22 cellular contexts compared by ENCODE assay signal in the genomic region with DNA sequence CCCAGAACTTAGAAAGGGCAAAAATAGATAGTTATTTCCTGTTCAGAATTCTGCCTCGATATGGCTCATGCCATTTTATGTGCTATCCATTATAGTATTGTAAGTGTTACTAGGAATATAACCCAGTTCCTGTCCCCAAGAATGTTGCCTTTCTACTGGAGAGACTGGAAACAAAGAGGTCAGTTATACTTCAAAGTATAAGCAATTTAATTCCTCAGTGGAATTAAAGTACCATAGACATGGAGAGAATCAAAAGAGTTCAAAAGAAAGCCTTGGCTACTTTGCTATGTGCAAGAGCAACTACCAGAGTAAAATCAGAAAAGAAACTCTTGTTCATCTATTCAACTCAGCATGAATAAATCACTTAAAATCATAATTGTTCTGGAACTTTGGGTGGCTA.
A peak's percentile ranks its signal among the peaks of the same experiment; 100 is the strongest.
DNase-seq lines count a peak whose midpoint lies in the region; ATAC-seq, FAIRE-seq and TF ChIP-seq lines count a peak whose summit lies in the region.
"Had no signal": no experiment of that assay in that cellular context is flagged by ENCODE, and none has a peak within 500 bp of the region (broad histone marks: within the 10 kb centered on the region; RNA-seq: fewer than 3 reads in every experiment).

No MANE protein-coding gene starts in this region.

- TF ChIP-seq EP300 in HepG2 (IDR thresholded peaks at IDR 0.05; ENCODE audit: low read depth in 2 of 2, low read length in 2 of 2), result no peak
- TF ChIP-seq EP300 in HepG2 (CRISPR knock-in tag; IDR thresholded peaks at IDR 0.05; ENCODE audit: borderline replicate concordance), result no peak
- no peak for TF ChIP-seq EP300 in gastroesophageal sphincter (IDR thresholded peaks at IDR 0.05)

- POLR2A ChIA-PET in HepG2 (lab: Yijun Ruan, JAX), result interaction anchor here (1.0 to 1.4 kb wide), 2 partner anchors 20 to 86 kb away, joined by 3 to 11 read pairs; no protein-coding TSS in a partner anchor

- CTCF ChIA-PET in HepG2 (lab: Yijun Ruan, JAX; ENCODE audit: low intra/inter-chr PET ratio, low total read pairs), result no interaction called here

- no peaks in the 10 kb centered on the region for H3K9me3 Mint-ChIP-seq in T-helper 2 cell treated with Interferon-gamma antibody and Interleukin-4, amounts not matched to agents 5 μg/mL and 100 μg/mL, for 36 hours
- H3K9me3 Mint-ChIP-seq: CD8-positive, alpha-beta memory T cell had no signal

- no peak overlapping the region for H2AFZ ChIP-seq in HepG2 (ENCODE audit: low read length)

- no peak overlapping the region for H3K4me3 ChIP-seq in HepG2 (replicated peaks in 1 of 3; ENCODE audit: insufficient read depth in 1 of 3, low read depth in 2 of 3, low read length in 3 of 3)
- no peak overlapping the region for H3K4me3 ChIP-seq in right lobe of liver
- H3K4me3 ChIP-seq in gastroesophageal sphincter, result no peak overlapping the region
- H3K4me3 ChIP-seq in prostate gland, result no peak overlapping the region
- H3K4me3 ChIP-seq: SJCRH30 had no signal

- TF ChIP-seq RAD21 in HepG2 (CRISPR knock-in tag; IDR thresholded peaks at IDR 0.05), result no peak

- no peaks in the 10 kb centered on the region for H3K79me2 ChIP-seq in HepG2 (ENCODE audit: insufficient read depth, low read length)

- H4K20me1 ChIP-seq in HepG2 (ENCODE audit: insufficient read depth, low read length), result no peaks in the 10 kb centered on the region

- intact Hi-C loops in HepG2 (cut with micrococcal nuclease; ENCODE audit: unreplicated experiment), result loop anchor here (1.0 kb wide), 2 partner anchors 20 to 96 kb away; no protein-coding TSS in a partner anchor
- intact Hi-C loops in right lobe of liver (cut with DNase I), result no loop called here
- intact Hi-C loops in prostate gland (cut with DNase I), result no loop called here

- H3K4me1 ChIP-seq in HepG2 (ENCODE audit: insufficient read depth, low read length), result peaks cover 80% of the 10 kb centered on the region
- H3K4me1 ChIP-seq in right lobe of liver, result peaks cover 0 to 1% (median 0%) of the 10 kb centered on the region in 4 donors
- peaks cover 0 to 52% (median 10%) of the 10 kb centered on the region in 3 donors for H3K4me1 ChIP-seq in gastroesophageal sphincter
- no peaks in the 10 kb centered on the region for H3K4me1 ChIP-seq in prostate gland (replicated peaks)
- H3K4me1 ChIP-seq: SJCRH30 had no signal

- peak overlapping the region; percentile 50 for H3K9ac ChIP-seq in HepG2 (ENCODE audit: insufficient read depth, low read depth, low read length)
- H3K9ac ChIP-seq: KMS-11 had no signal

- H3K27me3 ChIP-seq in HepG2 (ENCODE audit: control insufficient read depth in 1 of 2, insufficient read depth in 2 of 2, low read length in 2 of 2), result no peaks in the 10 kb centered on the region
- no peaks in the 10 kb centered on the region for H3K27me3 ChIP-seq in right lobe of liver
- no peaks in the 10 kb centered on the region for H3K27me3 ChIP-seq in gastroesophageal sphincter
- no peaks in the 10 kb centered on the region for H3K27me3 ChIP-seq in prostate gland (replicated peaks; ENCODE audit: insufficient read depth)
- H3K27me3 ChIP-seq: SJCRH30 had no signal

- H3K36me3 Mint-ChIP-seq in T-helper 2 cell treated with Interferon-gamma antibody and Interleukin-4, amounts not matched to agents 5 μg/mL and 100 μg/mL, for 36 hours (ENCODE audit: low read depth), result no peaks in the 10 kb centered on the region
- H3K36me3 Mint-ChIP-seq: CD8-positive, alpha-beta memory T cell had no signal

- 79% methylated on average over 1 of the region's 1 CpG for WGBS in HepG2 (ENCODE audit: low lambda C conversion rate)
- 56% methylated on average over 1 of the region's 1 CpG for WGBS in right lobe of liver (ENCODE audit: insufficient coverage, low coverage, low lambda C conversion rate, missing lambda C conversion rate)
- WGBS in gastroesophageal sphincter (ENCODE audit: low coverage in 1 of 2), 2 donors, result 20 to 40% methylated on average over 1 of the region's 1 CpG
- WGBS in prostate gland, result 22% methylated on average over 1 of the region's 1 CpG

- BruUV-seq in HepG2 (replicated peaks; lab: Mats Ljungman, UMichigan), result TSS peak; percentile 78

- no peaks in the 10 kb centered on the region for H3K36me3 ChIP-seq in HepG2 (replicated peaks in 1 of 2; ENCODE audit: control insufficient read depth in 1 of 2, insufficient read depth in 2 of 2, low read length in 2 of 2)
- H3K36me3 ChIP-seq in right lobe of liver, result no peaks in the 10 kb centered on the region
- no peaks in the 10 kb centered on the region for H3K36me3 ChIP-seq in gastroesophageal sphincter
- H3K36me3 ChIP-seq in prostate gland, result no peaks in the 10 kb centered on the region
- H3K36me3 ChIP-seq: SJCRH30 had no signal

- H3K4me1 Mint-ChIP-seq in T-helper 2 cell treated with Interferon-gamma antibody and Interleukin-4, amounts not matched to agents 5 μg/mL and 100 μg/mL, for 36 hours (ENCODE audit: low read depth), result peaks cover 4% of the 10 kb centered on the region

- no peak for TF ChIP-seq POLR2A in HepG2 (IDR thresholded peaks at IDR 0.05; ENCODE audit: insufficient read depth in 1 of 2, low read depth in 2 of 2, low read length in 2 of 2)
- TF ChIP-seq POLR2A in right lobe of liver (IDR thresholded peaks at IDR 0.05), result no peak
- no peak for TF ChIP-seq POLR2A in gastroesophageal sphincter (IDR thresholded peaks at IDR 0.05)
- TF ChIP-seq POLR2A in prostate gland (IDR thresholded peaks at IDR 0.05), result no peak

- ATAC-seq in HepG2 (peak; percentile 38), right lobe of liver (no peak), gastroesophageal sphincter (no peak)

- no peaks in the 10 kb centered on the region for H3K27me3 Mint-ChIP-seq in T-helper 2 cell treated with Interferon-gamma antibody and Interleukin-4, amounts not matched to agents 5 μg/mL and 100 μg/mL, for 36 hours (ENCODE audit: low read depth)
- H3K27me3 Mint-ChIP-seq: CD8-positive, alpha-beta memory T cell had no signal

- in situ Hi-C loops in HepG2 (cut with HindIII; ENCODE audit: extremely low pct_ligation_motif_present, low pct_unique_long_range_greater_than_20kb), result no loop called here

- peak overlapping the region; percentile 45 for H3K4me2 ChIP-seq in HepG2 (ENCODE audit: low read depth, low read length)
- H3K4me2 ChIP-seq: KMS-11 had no signal

- DNase-seq in HepG2 (ENCODE audit: low spot score), result no peak
- DNase-seq in right lobe of liver, result no peak
- DNase-seq in prostate gland (ENCODE audit: low spot score), result no peak
- DNase-seq in T-helper 2 cell treated with Interferon-gamma antibody and Interleukin-4, amounts not matched to agents 5 μg/mL and 100 μg/mL, for 36 hours (ENCODE audit: low spot score), result no peak
- no peak for DNase-seq in GM03348 (ENCODE audit: low spot score)
- no peak for DNase-seq in T-helper 1 cell
- DNase-seq: CD8-positive, alpha-beta memory T cell; EL; GF-D8; IMR-90; NCI-H1105; NCI-H146; NCI-H2029 treated with DMSO at 0.1 percent for 48 hours; NCI-H226; NCI-H510A treated with DMSO at 0.1 percent for 48 hours; NCI-H748 treated with DMSO at 0.1 percent for 48 hours; NK-92 treated with Interleukin-12 subunit alpha and Interleukin-12 subunit beta, amount 100 ng/mL, for 24 hours; SJCRH30 had no signal

- H3K27ac ChIP-seq in HepG2 (ENCODE audit: extremely low read length, insufficient read depth, low read length) (peak overlapping the region; percentile 91), right lobe of liver (no peak overlapping the region), gastroesophageal sphincter (peak overlapping the region; percentile 80 to 82 (median 82)), prostate gland (peak overlapping the region; percentile 67 to 80)
- H3K27ac ChIP-seq: C4-2B, KMS-11, SJCRH30 had no signal

- no peak for TF ChIP-seq CTCF in HepG2 (CRISPR knock-in tag; IDR thresholded peaks at IDR 0.05)
- no peak for TF ChIP-seq CTCF in right lobe of liver (IDR thresholded peaks at IDR 0.05)
- no peak for TF ChIP-seq CTCF in gastroesophageal sphincter (IDR thresholded peaks at IDR 0.05)
- TF ChIP-seq CTCF in prostate gland (IDR thresholded peaks at IDR 0.05), result no peak

- H3K9me3 ChIP-seq in HepG2 (ENCODE audit: low read length) (no peaks in the 10 kb centered on the region), right lobe of liver (no peaks in the 10 kb centered on the region), gastroesophageal sphincter (no peaks in the 10 kb centered on the region), prostate gland (no peaks in the 10 kb centered on the region)
- H3K9me3 ChIP-seq: SJCRH30 had no signal

- no peak overlapping the region for H3K27ac Mint-ChIP-seq in T-helper 2 cell treated with Interferon-gamma antibody and Interleukin-4, amounts not matched to agents 5 μg/mL and 100 μg/mL, for 36 hours
- H3K27ac Mint-ChIP-seq: CD8-positive, alpha-beta memory T cell had no signal

- no peak for FAIRE-seq in HepG2 (lab: Jason Lieb, UNC)
- FAIRE-seq: HTR-8/SVneo had no signal

- H3K4me3 Mint-ChIP-seq in T-helper 2 cell treated with Interferon-gamma antibody and Interleukin-4, amounts not matched to agents 5 μg/mL and 100 μg/mL, for 36 hours, result no peak overlapping the region
- H3K4me3 Mint-ChIP-seq: CD8-positive, alpha-beta memory T cell had no signal

TF ChIP-seq in HepG2, 621 proteins besides CTCF, POLR2A, EP300 and RAD21 (continues in another document):
- TF ChIP-seq TCF12 (IDR thresholded peaks at IDR 0.05) (no peak), TCF12 (CRISPR knock-in tag; IDR thresholded peaks at IDR 0.05) (no peak), ZNF562 (CRISPR knock-in tag; IDR thresholded peaks at IDR 0.05; ENCODE audit: borderline replicate concordance) (no peak), ZSCAN9 (CRISPR knock-in tag; IDR thresholded peaks at IDR 0.05; ENCODE audit: borderline replicate concordance) (no peak), RBAK (CRISPR knock-in tag; IDR thresholded peaks at IDR 0.05) (no peak), PRPF4 (IDR thresholded peaks at IDR 0.05; ENCODE audit: low read depth, low read length, poor library complexity, severe bottlenecking) (no peak), TARDBP (CRISPR knock-in tag; IDR thresholded peaks at IDR 0.05) (no peak), POLR2AphosphoS5 (IDR thresholded peaks at IDR 0.05; ENCODE audit: low read depth, low read length) (0 out of 2 replicates have a peak, but pooled peaks have one; percentile 35), ZNF160 (CRISPR knock-in tag; IDR thresholded peaks at IDR 0.05) (no peak), FOXK2 (IDR thresholded peaks at IDR 0.05) (no peak), ZNF230 (CRISPR knock-in tag; IDR thresholded peaks at IDR 0.05) (no peak), SP2 (CRISPR knock-in tag; IDR thresholded peaks at IDR 0.05) (no peak)
- TF ChIP-seq, protein P1, sequence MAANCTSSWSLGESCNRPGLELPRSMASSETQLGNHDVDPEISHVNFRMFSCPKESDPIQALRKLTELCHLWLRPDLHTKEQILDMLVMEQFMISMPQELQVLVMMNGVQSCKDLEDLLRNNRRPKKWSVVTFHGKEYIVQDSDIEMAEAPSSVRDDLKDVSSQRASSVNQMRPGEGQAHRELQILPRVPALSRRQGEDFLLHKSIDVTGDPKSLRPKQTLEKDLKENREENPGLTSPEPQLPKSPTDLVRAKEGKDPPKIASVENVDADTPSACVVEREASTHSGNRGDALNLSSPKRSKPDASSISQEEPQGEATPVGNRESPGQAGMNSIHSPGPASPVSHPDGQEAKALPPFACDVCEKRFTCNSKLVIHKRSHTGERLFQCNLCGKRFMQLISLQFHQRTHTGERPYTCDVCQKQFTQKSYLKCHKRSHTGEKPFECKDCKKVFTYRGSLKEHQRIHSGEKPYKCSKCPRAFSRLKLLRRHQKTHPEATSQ (CRISPR knock-in tag; IDR thresholded peaks at IDR 0.05; ENCODE audit: borderline replicate concordance), result no peak

Comparison
In these comparisons a context has a peak if more than half of its experiments do, and no peak if none do; other contexts are left out.
1. H3K27ac ChIP-seq: peak in HepG2 (single experiment), gastroesophageal sphincter (4 of 4) and prostate gland (2 of 2); none in right lobe of liver (0 of 3).